In genomic region chr12:104457746-104458644, GRCh38 we compare ENCODE assay signal across 8 cellular contexts. TPM values are rescaled to one million over a fixed set of nuclear protein-coding genes. Genes with fewer than 3 reads are reported as not detected.
DNase-seq lines count a peak whose midpoint lies in the region; TF ChIP-seq lines count a peak whose summit lies in the region.

No MANE protein-coding gene starts in this region.

- H3K27me3 ChIP-seq in neutrophil: peaks cover 16% of the 10 kb centered on the region

- no peaks in the 10 kb centered on the region for H3K9me3 ChIP-seq in neutrophil

- DNase-seq in GM13977 (ENCODE audit: low spot score) (peak; percentile 78), NCI-H345 treated with DMSO at 0.1 percent for 48 hours (lab: John Stamatoyannopoulos, UW; ENCODE audit: unreplicated experiment) (peak; percentile 15), fibroblast of villous mesenchyme (ENCODE audit: low read depth) (no peak), OCI-M2 (lab: John Stamatoyannopoulos, UW; ENCODE audit: unreplicated experiment) (no peak), SKM-1 (lab: John Stamatoyannopoulos, UW; ENCODE audit: unreplicated experiment) (no peak), Ammon's horn (ENCODE audit: low spot score) (no peak)
- peak; percentile 34 to 35 for DNase-seq in activated T-helper 1 cell treated with anti-CD3 and anti-CD28 coated beads, Interleukin-2, amount 50 U/mL, for 16 hours (ENCODE audit: low read depth in 1 of 2, low spot score in 1 of 2)

- peaks cover 47 to 56% of the 10 kb centered on the region in 2 experiments for H3K4me1 ChIP-seq in neutrophil (ENCODE audit: control insufficient read depth in 1 of 2, insufficient read depth in 1 of 2, low read depth in 1 of 2, low read length in 1 of 2)

- peak overlapping the region; percentile 86 for H3K27ac ChIP-seq in neutrophil

- TF ChIP-seq CTCF in GM13977 (IDR thresholded peaks at IDR 0.05; ENCODE audit: extremely low read depth, insufficient read depth, missing control alignments) (no peak), fibroblast of villous mesenchyme (IDR thresholded peaks at IDR 0.05; ENCODE audit: insufficient read depth, low read depth, low read length) (peak; percentile 13), neutrophil (IDR thresholded peaks at IDR 0.05) (no peak)

- in situ Hi-C loops in GM13977 (cut with MboI; ENCODE audit: low pct_unique_long_range_greater_than_20kb, low sequenced_read_pairs, unreplicated experiment): no loop called here

- H3K36me3 ChIP-seq in neutrophil: no peaks in the 10 kb centered on the region

- H3K4me3 ChIP-seq in fibroblast of villous mesenchyme (ENCODE audit: low read depth, low read length): peak overlapping the region; percentile 92
- peak overlapping the region; percentile 92 to 97 for H3K4me3 ChIP-seq in neutrophil (ENCODE audit: low read depth in 1 of 2, low read length in 1 of 2)

RNA-seq across cellular contexts. Expression of gene CHST11, which starts 1.2 kb away (rescaled TPM):
- 3.5 and 8.2 TPM in 2 replicates for total RNA-seq in fibroblast of villous mesenchyme

Comparison
In these comparisons a context has a peak if more than half of its experiments do, and no peak if none do; other contexts are left out.
1. DNase-seq: peak in GM13977 (single experiment), NCI-H345 treated with DMSO at 0.1 percent for 48 hours (single experiment) and activated T-helper 1 cell treated with anti-CD3 and anti-CD28 coated beads, Interleukin-2, amount 50 U/mL, for 16 hours (2 of 2); none in fibroblast of villous mesenchyme (single experiment), OCI-M2 (single experiment), SKM-1 (single experiment) and Ammon's horn (single experiment).